In genomic region chr2:112724611-112725525, GRCh38 we compare ENCODE assay signal across 1 cellular context.
TF ChIP-seq lines count a peak whose summit lies in the region.

No MANE protein-coding gene starts in this region.

TF ChIP-seq in HepG2, 621 proteins besides CTCF, POLR2A, EP300 and RAD21 (continued from another document and continues in another):
- TF ChIP-seq, protein P1, sequence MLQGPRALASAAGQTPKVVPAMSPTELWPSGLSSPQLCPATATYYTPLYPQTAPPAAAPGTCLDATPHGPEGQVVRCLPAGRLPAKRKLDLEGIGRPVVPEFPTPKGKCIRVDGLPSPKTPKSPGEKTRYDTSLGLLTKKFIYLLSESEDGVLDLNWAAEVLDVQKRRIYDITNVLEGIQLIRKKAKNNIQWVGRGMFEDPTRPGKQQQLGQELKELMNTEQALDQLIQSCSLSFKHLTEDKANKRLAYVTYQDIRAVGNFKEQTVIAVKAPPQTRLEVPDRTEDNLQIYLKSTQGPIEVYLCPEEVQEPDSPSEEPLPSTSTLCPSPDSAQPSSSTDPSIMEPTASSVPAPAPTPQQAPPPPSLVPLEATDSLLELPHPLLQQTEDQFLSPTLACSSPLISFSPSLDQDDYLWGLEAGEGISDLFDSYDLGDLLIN (CRISPR knock-in tag; IDR thresholded peaks at IDR 0.05; ENCODE audit: borderline replicate concordance) = no peak
- TF ChIP-seq NFE2L2 (IDR thresholded peaks at IDR 0.05; ENCODE audit: low read length) = no peak
- TF ChIP-seq, protein P2, sequence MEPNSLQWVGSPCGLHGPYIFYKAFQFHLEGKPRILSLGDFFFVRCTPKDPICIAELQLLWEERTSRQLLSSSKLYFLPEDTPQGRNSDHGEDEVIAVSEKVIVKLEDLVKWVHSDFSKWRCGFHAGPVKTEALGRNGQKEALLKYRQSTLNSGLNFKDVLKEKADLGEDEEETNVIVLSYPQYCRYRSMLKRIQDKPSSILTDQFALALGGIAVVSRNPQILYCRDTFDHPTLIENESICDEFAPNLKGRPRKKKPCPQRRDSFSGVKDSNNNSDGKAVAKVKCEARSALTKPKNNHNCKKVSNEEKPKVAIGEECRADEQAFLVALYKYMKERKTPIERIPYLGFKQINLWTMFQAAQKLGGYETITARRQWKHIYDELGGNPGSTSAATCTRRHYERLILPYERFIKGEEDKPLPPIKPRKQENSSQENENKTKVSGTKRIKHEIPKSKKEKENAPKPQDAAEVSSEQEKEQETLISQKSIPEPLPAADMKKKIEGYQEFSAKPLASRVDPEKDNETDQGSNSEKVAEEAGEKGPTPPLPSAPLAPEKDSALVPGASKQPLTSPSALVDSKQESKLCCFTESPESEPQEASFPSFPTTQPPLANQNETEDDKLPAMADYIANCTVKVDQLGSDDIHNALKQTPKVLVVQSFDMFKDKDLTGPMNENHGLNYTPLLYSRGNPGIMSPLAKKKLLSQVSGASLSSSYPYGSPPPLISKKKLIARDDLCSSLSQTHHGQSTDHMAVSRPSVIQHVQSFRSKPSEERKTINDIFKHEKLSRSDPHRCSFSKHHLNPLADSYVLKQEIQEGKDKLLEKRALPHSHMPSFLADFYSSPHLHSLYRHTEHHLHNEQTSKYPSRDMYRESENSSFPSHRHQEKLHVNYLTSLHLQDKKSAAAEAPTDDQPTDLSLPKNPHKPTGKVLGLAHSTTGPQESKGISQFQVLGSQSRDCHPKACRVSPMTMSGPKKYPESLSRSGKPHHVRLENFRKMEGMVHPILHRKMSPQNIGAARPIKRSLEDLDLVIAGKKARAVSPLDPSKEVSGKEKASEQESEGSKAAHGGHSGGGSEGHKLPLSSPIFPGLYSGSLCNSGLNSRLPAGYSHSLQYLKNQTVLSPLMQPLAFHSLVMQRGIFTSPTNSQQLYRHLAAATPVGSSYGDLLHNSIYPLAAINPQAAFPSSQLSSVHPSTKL (CRISPR knock-in tag; IDR thresholded peaks at IDR 0.05) = peak; percentile 34; the same call in 1 of the 2 replicates
- peak; percentile 28; the same call in 1 of the 2 replicates for TF ChIP-seq ZNF891 (CRISPR knock-in tag; IDR thresholded peaks at IDR 0.05)
- no peak for TF ChIP-seq PREB (CRISPR knock-in tag; IDR thresholded peaks at IDR 0.05)
- TF ChIP-seq ZFP36L2 (CRISPR knock-in tag; IDR thresholded peaks at IDR 0.05) = no peak
- no peak for TF ChIP-seq ZNF3 (CRISPR knock-in tag; IDR thresholded peaks at IDR 0.05)
- TF ChIP-seq HNRNPK (IDR thresholded peaks at IDR 0.05; ENCODE audit: low read depth, low read length, poor library complexity, severe bottlenecking) = no peak
- no peak for TF ChIP-seq ZNF790 (CRISPR knock-in tag; IDR thresholded peaks at IDR 0.05; ENCODE audit: borderline replicate concordance)
- TF ChIP-seq KAT2B (IDR thresholded peaks at IDR 0.05; ENCODE audit: borderline replicate concordance, low read depth, low read length) = no peak
- TF ChIP-seq, protein P3, sequence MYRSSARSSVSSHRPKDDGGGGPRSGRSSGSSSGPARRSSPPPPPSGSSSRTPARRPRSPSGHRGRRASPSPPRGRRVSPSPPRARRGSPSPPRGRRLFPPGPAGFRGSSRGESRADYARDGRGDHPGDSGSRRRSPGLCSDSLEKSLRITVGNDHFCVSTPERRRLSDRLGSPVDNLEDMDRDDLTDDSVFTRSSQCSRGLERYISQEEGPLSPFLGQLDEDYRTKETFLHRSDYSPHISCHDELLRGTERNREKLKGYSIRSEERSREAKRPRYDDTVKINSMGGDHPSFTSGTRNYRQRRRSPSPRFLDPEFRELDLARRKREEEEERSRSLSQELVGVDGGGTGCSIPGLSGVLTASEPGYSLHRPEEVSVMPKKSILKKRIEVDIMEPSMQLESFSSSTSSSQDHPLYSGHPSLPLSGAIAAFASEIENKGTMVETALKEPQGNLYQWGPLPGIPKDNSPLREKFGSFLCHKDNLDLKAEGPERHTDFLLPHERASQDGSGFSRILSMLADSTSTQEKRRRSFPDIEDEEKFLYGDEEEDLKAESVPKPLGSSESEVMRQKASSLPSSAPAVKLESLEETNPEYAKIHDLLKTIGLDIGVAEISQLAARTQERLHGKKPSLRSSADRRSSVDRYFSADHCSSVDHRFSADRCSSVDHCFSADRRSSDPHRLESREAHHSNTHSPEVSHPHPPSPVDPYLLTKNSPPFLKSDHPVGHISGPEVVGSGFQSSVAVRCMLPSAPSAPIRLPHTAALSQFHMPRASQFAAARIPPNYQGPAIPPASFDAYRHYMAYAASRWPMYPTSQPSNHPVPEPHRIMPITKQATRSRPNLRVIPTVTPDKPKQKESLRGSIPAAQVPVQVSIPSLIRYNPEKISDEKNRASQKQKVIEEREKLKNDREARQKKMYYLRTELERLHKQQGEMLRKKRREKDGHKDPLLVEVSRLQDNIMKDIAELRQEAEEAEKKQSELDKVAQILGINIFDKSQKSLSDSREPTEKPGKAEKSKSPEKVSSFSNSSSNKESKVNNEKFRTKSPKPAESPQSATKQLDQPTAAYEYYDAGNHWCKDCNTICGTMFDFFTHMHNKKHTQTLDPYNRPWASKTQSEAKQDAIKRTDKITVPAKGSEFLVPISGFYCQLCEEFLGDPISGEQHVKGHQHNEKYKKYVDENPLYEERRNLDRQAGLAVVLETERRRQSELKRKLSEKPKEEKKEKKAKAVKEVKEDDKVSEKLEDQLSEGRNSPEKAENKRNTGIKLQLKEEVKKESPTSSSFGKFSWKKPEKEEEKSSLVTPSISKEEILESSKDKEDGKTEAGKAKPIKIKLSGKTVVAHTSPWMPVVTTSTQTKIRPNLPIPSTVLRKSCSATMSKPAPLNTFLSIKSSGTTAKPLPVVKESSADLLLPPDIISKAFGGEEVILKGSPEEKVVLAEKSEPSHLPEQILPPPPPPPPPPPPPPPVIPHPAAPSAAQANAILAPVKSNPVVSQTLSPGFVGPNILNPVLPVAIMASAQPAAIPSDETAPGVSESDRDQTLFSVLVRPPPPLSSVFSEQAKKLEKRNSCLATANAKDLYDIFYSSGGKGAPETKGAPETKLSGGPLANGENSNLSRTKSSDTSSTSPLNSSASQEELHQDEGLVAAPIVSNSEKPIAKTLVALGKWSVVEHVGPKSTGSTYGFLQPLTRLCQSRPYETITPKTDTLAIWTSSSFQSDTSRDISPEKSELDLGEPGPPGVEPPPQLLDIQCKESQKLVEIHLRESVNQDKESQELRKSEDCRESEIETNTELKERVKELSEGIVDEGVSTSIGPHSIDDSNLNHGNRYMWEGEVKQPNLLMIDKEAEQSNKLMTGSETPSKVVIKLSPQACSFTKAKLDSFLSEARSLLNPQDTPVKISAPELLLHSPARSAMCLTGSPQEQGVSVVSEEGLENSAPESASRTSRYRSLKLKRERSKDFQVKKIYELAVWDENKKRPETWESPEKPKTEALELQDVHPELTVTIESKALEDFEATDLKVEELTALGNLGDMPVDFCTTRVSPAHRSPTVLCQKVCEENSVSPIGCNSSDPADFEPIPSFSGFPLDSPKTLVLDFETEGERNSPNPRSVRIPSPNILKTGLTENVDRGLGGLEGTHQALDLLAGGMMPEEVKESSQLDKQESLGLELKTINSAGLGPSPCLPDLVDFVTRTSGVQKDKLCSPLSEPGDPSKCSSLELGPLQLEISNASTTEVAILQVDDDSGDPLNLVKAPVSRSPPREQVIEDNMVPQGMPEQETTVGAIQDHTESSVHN (CRISPR knock-in tag; IDR thresholded peaks at IDR 0.05) = no peak
- TF ChIP-seq ZNF260 (CRISPR knock-in tag; IDR thresholded peaks at IDR 0.05; ENCODE audit: borderline replicate concordance, low read depth) = 0 out of 2 replicates have a peak, but pooled peaks have one; percentile 30
- no peak for TF ChIP-seq ZNF766 (CRISPR knock-in tag; IDR thresholded peaks at IDR 0.05; ENCODE audit: borderline replicate concordance)
- no peak for TF ChIP-seq HMGA1 (CRISPR knock-in tag; conservative IDR thresholded peaks at IDR 0.05)
- TF ChIP-seq CBX2 (IDR thresholded peaks at IDR 0.05; ENCODE audit: low read depth, low read length) = no peak
- no peak for TF ChIP-seq CBX2 (CRISPR knock-in tag; IDR thresholded peaks at IDR 0.05; ENCODE audit: low read depth)
- TF ChIP-seq ZNF772 (CRISPR knock-in tag; IDR thresholded peaks at IDR 0.05) = no peak
- TF ChIP-seq, protein P4, sequence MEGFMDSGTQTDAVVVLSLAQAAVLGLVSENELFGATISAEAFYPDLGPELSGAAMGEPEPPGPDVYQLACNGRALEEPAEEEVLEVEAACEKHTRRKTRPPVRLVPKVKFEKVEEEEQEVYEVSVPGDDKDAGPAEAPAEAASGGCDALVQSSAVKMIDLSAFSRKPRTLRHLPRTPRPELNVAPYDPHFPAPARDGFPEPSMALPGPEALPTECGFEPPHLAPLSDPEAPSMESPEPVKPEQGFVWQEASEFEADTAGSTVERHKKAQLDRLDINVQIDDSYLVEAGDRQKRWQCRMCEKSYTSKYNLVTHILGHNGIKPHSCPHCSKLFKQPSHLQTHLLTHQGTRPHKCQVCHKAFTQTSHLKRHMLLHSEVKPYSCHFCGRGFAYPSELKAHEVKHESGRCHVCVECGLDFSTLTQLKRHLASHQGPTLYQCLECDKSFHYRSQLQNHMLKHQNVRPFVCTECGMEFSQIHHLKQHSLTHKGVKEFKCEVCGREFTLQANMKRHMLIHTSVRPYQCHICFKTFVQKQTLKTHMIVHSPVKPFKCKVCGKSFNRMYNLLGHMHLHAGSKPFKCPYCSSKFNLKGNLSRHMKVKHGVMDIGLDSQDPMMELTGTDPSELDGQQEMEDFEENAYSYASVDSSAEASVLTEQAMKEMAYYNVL (CRISPR knock-in tag; IDR thresholded peaks at IDR 0.05; ENCODE audit: borderline replicate concordance) = no peak
- TF ChIP-seq STAG1 (CRISPR knock-in tag; IDR thresholded peaks at IDR 0.05) = peak; percentile 76
- TF ChIP-seq ZNF691 (CRISPR knock-in tag; IDR thresholded peaks at IDR 0.05; ENCODE audit: borderline replicate concordance, low read depth) = no peak
- TF ChIP-seq MAX (IDR thresholded peaks at IDR 0.05) = peak; percentile 26; the same call in 1 of the 2 replicates
- TF ChIP-seq, protein P5, sequence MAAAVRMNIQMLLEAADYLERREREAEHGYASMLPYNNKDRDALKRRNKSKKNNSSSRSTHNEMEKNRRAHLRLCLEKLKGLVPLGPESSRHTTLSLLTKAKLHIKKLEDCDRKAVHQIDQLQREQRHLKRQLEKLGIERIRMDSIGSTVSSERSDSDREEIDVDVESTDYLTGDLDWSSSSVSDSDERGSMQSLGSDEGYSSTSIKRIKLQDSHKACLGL (CRISPR knock-in tag; IDR thresholded peaks at IDR 0.05) = 0 out of 2 replicates have a peak, but pooled peaks have one; percentile 26
- TF ChIP-seq ZNF761 (CRISPR knock-in tag; conservative IDR thresholded peaks at IDR 0.05) = no peak
- no peak for TF ChIP-seq PCBP2 (optimal IDR thresholded peaks at IDR 0.05; ENCODE audit: low read depth, low read length, poor library complexity, severe bottlenecking)
- no peak for TF ChIP-seq ZNF83 (CRISPR knock-in tag; IDR thresholded peaks at IDR 0.05; ENCODE audit: borderline replicate concordance)
- TF ChIP-seq RAD51 (IDR thresholded peaks at IDR 0.05; ENCODE audit: borderline replicate concordance) = no peak
- TF ChIP-seq NFKBIZ (CRISPR knock-in tag; IDR thresholded peaks at IDR 0.05) = no peak
- no peak for TF ChIP-seq EZH2 (conservative IDR thresholded peaks at IDR 0.05; ENCODE audit: low read depth, low read length)
- no peak for TF ChIP-seq PCBP1 (IDR thresholded peaks at IDR 0.05; ENCODE audit: borderline replicate concordance, low read depth, low read length)
- TF ChIP-seq, protein P6, sequence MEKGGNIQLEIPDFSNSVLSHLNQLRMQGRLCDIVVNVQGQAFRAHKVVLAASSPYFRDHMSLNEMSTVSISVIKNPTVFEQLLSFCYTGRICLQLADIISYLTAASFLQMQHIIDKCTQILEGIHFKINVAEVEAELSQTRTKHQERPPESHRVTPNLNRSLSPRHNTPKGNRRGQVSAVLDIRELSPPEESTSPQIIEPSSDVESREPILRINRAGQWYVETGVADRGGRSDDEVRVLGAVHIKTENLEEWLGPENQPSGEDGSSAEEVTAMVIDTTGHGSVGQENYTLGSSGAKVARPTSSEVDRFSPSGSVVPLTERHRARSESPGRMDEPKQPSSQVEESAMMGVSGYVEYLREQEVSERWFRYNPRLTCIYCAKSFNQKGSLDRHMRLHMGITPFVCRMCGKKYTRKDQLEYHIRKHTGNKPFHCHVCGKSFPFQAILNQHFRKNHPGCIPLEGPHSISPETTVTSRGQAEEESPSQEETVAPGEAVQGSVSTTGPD (CRISPR knock-in tag; IDR thresholded peaks at IDR 0.05) = no peak
- TF ChIP-seq KLF13 (CRISPR knock-in tag; IDR thresholded peaks at IDR 0.05) = no peak
- 0 out of 2 replicates have a peak, but pooled peaks have one; percentile 48 for TF ChIP-seq ZFP91 (CRISPR knock-in tag; IDR thresholded peaks at IDR 0.05; ENCODE audit: borderline replicate concordance)
